ENCODE assay signal across 10 cellular contexts in genomic region chr5:132439521-132440206, GRCh38. TPM values are rescaled to one million over a fixed set of nuclear protein-coding genes. Genes with fewer than 3 reads are reported as not detected.
DNase-seq lines count a peak whose midpoint lies in the region; ATAC-seq, FAIRE-seq and TF ChIP-seq lines count a peak whose summit lies in the region.
"Had no signal": no experiment of that assay in that cellular context is flagged by ENCODE, and none has a peak within 500 bp of the region (broad histone marks: within the 10 kb centered on the region; RNA-seq: fewer than 3 reads in every experiment).

No MANE protein-coding gene starts in this region.

- ATAC-seq in natural killer cell (peak; percentile 15 to 43 (median 32)), GM18498 (IDR thresholded peaks at IDR 0.05; ENCODE audit: unreplicated experiment) (no peak)

- H2AFZ ChIP-seq in H1 (ENCODE audit: low read length), result no peak overlapping the region

- H3K9ac ChIP-seq in H1 (replicated peaks in 1 of 4; ENCODE audit: extremely low read depth in 1 of 4, low read depth in 3 of 4, low read length in 3 of 4), result no peak overlapping the region

- H3K27ac ChIP-seq in Peyer's patch (peak overlapping the region; percentile 68 to 77 (median 71)), H1 (ENCODE audit: low read depth, low read length) (no peak overlapping the region)

- no peak for FAIRE-seq in H1 (lab: Jason Lieb, UNC)

- no peaks in the 10 kb centered on the region for H3K79me2 ChIP-seq in H1 (ENCODE audit: control insufficient read depth in 1 of 2, insufficient read depth in 2 of 2, low read length in 2 of 2)

- DNase-seq in AG10803 (ENCODE audit: low read depth) (peak; percentile 95), Peyer's patch (peak in 1 of 3 donors; percentile 70), H1 (ENCODE audit: low read depth in 1 of 2, low spot score in 2 of 2) (no peak), natural killer cell (peak; percentile 18), HUDEP-2 (lab: John Stamatoyannopoulos, UW; ENCODE audit: unreplicated experiment in 76 of 76) (no peak), NCI-H1105 treated with DMSO at 0.1 percent for 48 hours (lab: John Stamatoyannopoulos, UW) (no peak), NCI-H187 treated with DMSO at 0.1 percent for 48 hours (lab: John Stamatoyannopoulos, UW) (no peak)
- DNase-seq: Kasumi-1, right lobe of liver had no signal

- no peaks in the 10 kb centered on the region for H3K9me3 Mint-ChIP-seq in natural killer cell

- 0 out of 2 replicates have a peak overlapping the region, but pooled peaks have one; percentile 34 for H2BK20ac ChIP-seq in H1 (ENCODE audit: low read length)

- no peak overlapping the region for H3K4me2 ChIP-seq in H1 (ENCODE audit: insufficient read depth in 1 of 2, low read depth in 2 of 2, low read length in 2 of 2)

- POLR2A ChIA-PET in H1 (lab: Charles Lee; ENCODE audit: partially characterized antibody), result interaction anchor here (0.7 to 1.4 kb wide), 2 partner anchors 50 to 52 kb away, joined by 3 to 4 read pairs; no protein-coding TSS in a partner anchor

- H2BK12ac ChIP-seq in H1 (ENCODE audit: low read depth, low read length), result no peak overlapping the region

- TF ChIP-seq CTCF in AG10803 (conservative IDR thresholded peaks at IDR 0.05; ENCODE audit: low read length), result no peak
- no peak for TF ChIP-seq CTCF in Peyer's patch (IDR thresholded peaks at IDR 0.05)
- no peak for TF ChIP-seq CTCF in H1 (IDR thresholded peaks at IDR 0.05; ENCODE audit: control extremely low read depth in 1 of 3, insufficient read depth in 1 of 3, low read depth in 1 of 3, low read length in 3 of 3)
- no peak for TF ChIP-seq CTCF in natural killer cell (IDR thresholded peaks at IDR 0.05)

- H3K9me3 ChIP-seq in Peyer's patch (no peaks in the 10 kb centered on the region), H1 (ENCODE audit: insufficient read depth in 2 of 2, low read depth in 1 of 2, low read length in 1 of 2) (no peaks in the 10 kb centered on the region)
- H3K9me3 ChIP-seq: right lobe of liver had no signal

- H4K8ac ChIP-seq in H1 (ENCODE audit: extremely low read depth, insufficient read depth, low read length), result no peak overlapping the region

- peaks cover 94 to 95% of the 10 kb centered on the region in 2 donors for H3K4me1 Mint-ChIP-seq in natural killer cell

- no peak for TF ChIP-seq RAD21 in H1 (IDR thresholded peaks at IDR 0.05 in 1 of 2, conservative IDR thresholded peaks at IDR 0.05 in 1 of 2; ENCODE audit: low read depth in 2 of 2, low read length in 2 of 2)

- no peaks in the 10 kb centered on the region for H3K79me1 ChIP-seq in H1 (ENCODE audit: low read depth, low read length)

- no peak overlapping the region for H4K5ac ChIP-seq in H1 (ENCODE audit: insufficient read length, low read depth, low read length)

- H3K36me3 ChIP-seq in Peyer's patch (no peaks in the 10 kb centered on the region), H1 (ENCODE audit: control insufficient read depth in 2 of 4, insufficient read depth in 4 of 4, low read length in 3 of 4) (no peaks in the 10 kb centered on the region)
- H3K36me3 ChIP-seq: right lobe of liver had no signal

- peaks cover 0 to 67% (median 29%) of the 10 kb centered on the region in 4 donors for H3K4me1 ChIP-seq in Peyer's patch
- H3K4me1 ChIP-seq in H1 (replicated peaks in 1 of 4; ENCODE audit: control insufficient read depth in 3 of 4, insufficient read depth in 4 of 4, low read length in 3 of 4), result peaks cover 2 to 7% (median 5%) of the 10 kb centered on the region in 4 experiments; a peak in 4 of 7 replicates

- no peaks in the 10 kb centered on the region for H3K27me3 Mint-ChIP-seq in natural killer cell (ENCODE audit: low read depth in 2 of 2)

- peak overlapping the region; percentile 92; the same call in 1 of the 2 replicates for H2BK15ac ChIP-seq in H1 (ENCODE audit: low read length)

- no peaks in the 10 kb centered on the region for H3K36me3 Mint-ChIP-seq in natural killer cell

- no peak overlapping the region for H3K56ac ChIP-seq in H1 (replicated peaks; ENCODE audit: insufficient read length, low read depth, low read length)

- WGBS in H1 (ENCODE audit: extremely low coverage in 1 of 2, insufficient coverage in 1 of 2, insufficient read length in 1 of 2, insufficient replicate concordance in 2 of 2, low coverage in 1 of 2, low lambda C conversion rate in 2 of 2, missing lambda C conversion rate in 1 of 2), 2 experiments, result 94% methylated on average over 7 of the region's 7 CpGs; no CpG with 5 or more reads in 1 of the 2 experiments

- CTCF ChIA-PET in H1 (lab: Charles Lee; ENCODE audit: partially characterized antibody), result interaction anchor here (0.8 to 1.9 kb wide), 8 partner anchors 9 to 29 kb away, joined by 3 to 11 read pairs (median 4); no protein-coding TSS in a partner anchor

- peak overlapping the region; percentile 87 to 100 for H3K27ac Mint-ChIP-seq in natural killer cell

- TF ChIP-seq POLR2A in Peyer's patch (IDR thresholded peaks at IDR 0.05), result no peak
- no peak for TF ChIP-seq POLR2A in H1 (IDR thresholded peaks at IDR 0.05; ENCODE audit: control extremely low read depth in 1 of 2, low read depth in 2 of 2, low read length in 2 of 2)

- H3K4me3 ChIP-seq in AG10803 (ENCODE audit: low read length) (no peak overlapping the region), Peyer's patch (no peak overlapping the region), H1 (ENCODE audit: extremely low read depth in 1 of 4, insufficient read depth in 2 of 4, low read depth in 3 of 4, low read length in 4 of 4) (no peak overlapping the region)
- H3K4me3 ChIP-seq: right lobe of liver had no signal

- no peaks in the 10 kb centered on the region for H4K20me1 ChIP-seq in H1 (replicated peaks in 1 of 2; ENCODE audit: control insufficient read depth in 1 of 2, insufficient read depth in 2 of 2, low read length in 2 of 2)

- no peak overlapping the region for H3K14ac ChIP-seq in H1 (ENCODE audit: insufficient read length)

- H3K4ac ChIP-seq in H1 (replicated peaks; ENCODE audit: insufficient read length, low read depth, low read length), result no peak overlapping the region

- peak overlapping the region; percentile 32; the same call in 1 of the 2 replicates for H3K18ac ChIP-seq in H1 (ENCODE audit: extremely low read depth, low read length)

- no peak for TF ChIP-seq EP300 in H1 (IDR thresholded peaks at IDR 0.05; ENCODE audit: borderline replicate concordance in 1 of 2, low read depth in 2 of 2, low read length in 2 of 2)

- 0 out of 2 replicates have a peak overlapping the region, but pooled peaks have one; percentile 34 for H2AK5ac ChIP-seq in H1 (ENCODE audit: low read depth, low read length)

- H3K4me3 Mint-ChIP-seq in natural killer cell, result peak overlapping the region; percentile 72

- H3K23ac ChIP-seq in H1 (ENCODE audit: insufficient read length), result no peak overlapping the region

- no peaks in the 10 kb centered on the region for H3K23me2 ChIP-seq in H1 (ENCODE audit: low read depth, low read length)

- no peak overlapping the region for H2BK5ac ChIP-seq in H1 (ENCODE audit: low read depth, low read length)

- H2BK120ac ChIP-seq in H1 (replicated peaks; ENCODE audit: low read depth, low read length), result no peak overlapping the region

- intact Hi-C loops in natural killer cell (cut with micrococcal nuclease), result no loop called here

- H3K27me3 ChIP-seq in Peyer's patch (no peaks in the 10 kb centered on the region), H1 (replicated peaks in 1 of 4; ENCODE audit: control insufficient read depth in 3 of 4, extremely low read depth in 1 of 4, insufficient read depth in 3 of 4, low read length in 3 of 4) (no peaks in the 10 kb centered on the region; a peak in 1 of 7 replicates)
- H3K27me3 ChIP-seq: right lobe of liver had no signal

- no peak overlapping the region for H4K91ac ChIP-seq in H1 (replicated peaks; ENCODE audit: insufficient read length, low read length)

TF ChIP-seq in H1, 55 proteins besides CTCF, POLR2A, EP300 and RAD21 (continues in another document):
- TF ChIP-seq RFX5 (IDR thresholded peaks at IDR 0.05; ENCODE audit: borderline replicate concordance, low read depth, low read length), result no peak
- TF ChIP-seq CBX5 (IDR thresholded peaks at IDR 0.05; ENCODE audit: low read depth, low read length), result no peak
- no peak for TF ChIP-seq KDM1A (IDR thresholded peaks at IDR 0.05; ENCODE audit: borderline replicate concordance, low read length)
- no peak for TF ChIP-seq FOSL1 (IDR thresholded peaks at IDR 0.05; ENCODE audit: insufficient read depth, low read depth, low read length)
- no peak for TF ChIP-seq CHD1 (IDR thresholded peaks at IDR 0.05; ENCODE audit: low read depth, low read length)
- no peak for TF ChIP-seq ATF2 (IDR thresholded peaks at IDR 0.05; ENCODE audit: low read length)
- no peak for TF ChIP-seq RNF2 (IDR thresholded peaks at IDR 0.05; ENCODE audit: borderline replicate concordance, low read depth, low read length, missing control alignments, poor library complexity, severe bottlenecking)
- no peak for TF ChIP-seq BCL11A (IDR thresholded peaks at IDR 0.05; ENCODE audit: low read depth in 2 of 2, low read length in 2 of 2)
- TF ChIP-seq YY1 (IDR thresholded peaks at IDR 0.05; ENCODE audit: low read depth, low read length), result no peak
- TF ChIP-seq BRCA1 (IDR thresholded peaks at IDR 0.05; ENCODE audit: low read depth, low read length), result no peak
- TF ChIP-seq EZH2 (IDR thresholded peaks at IDR 0.05; ENCODE audit: low read depth, low read length, severe bottlenecking), result no peak
- no peak for TF ChIP-seq NRF1 (IDR thresholded peaks at IDR 0.05; ENCODE audit: low read depth, low read length)

RNA-seq across cellular contexts. Expression of gene IRF1, which starts 50.9 kb away (rescaled TPM):
- total RNA-seq in Peyer's patch (100 to 1,000 TPM in 3 of 4 donors, 10 to 100 TPM in 1; 92.7 to 152 (median 122) TPM), natural killer cell (1,000 to 10,000 TPM; 1,190 to 1,513 (median 1,282) TPM)
- total RNA-seq in H1 (2021; fragmentation: NEBNext Ultra II Directional; extraction: Animal tissue kit (Norgen Biotek cat#: 25700)), result 8.5 TPM in 2 replicates
- 2.9 and 4.0 TPM in 2 replicates for polyA plus RNA-seq in H1 (2011; rRNA removed)
- 3.7 TPM for polyA plus RNA-seq in H1 (2011; cell fraction: cytosol; rRNA removed)
- 9.7 TPM for polyA plus RNA-seq in H1 (2011; cell fraction: nucleus; rRNA removed)
- 6.1 to 7.7 TPM (median 7.3 TPM) in 4 replicates for polyA plus RNA-seq in H1 (2012, experiment 1 of 2)
- 6.4 TPM for polyA plus RNA-seq in H1 (2012, experiment 2 of 2)
- 3.9 TPM for polyA plus RNA-seq in H1 (2013, experiment 1 of 2)
- 2.8 TPM for polyA plus RNA-seq in H1 (2013, experiment 2 of 2)
- polyA minus RNA-seq in H1 (2011; rRNA and poly(A)+ RNA removed), result 11.9 and 15.3 TPM in 2 replicates
- polyA minus RNA-seq in H1 (2011; cell fraction: cytosol; rRNA and poly(A)+ RNA removed), result 5.3 TPM
- 25.1 TPM for polyA minus RNA-seq in H1 (2011; cell fraction: nucleus; rRNA and poly(A)+ RNA removed)

Comparison
In these comparisons a context has a peak if more than half of its experiments do, and no peak if none do; other contexts are left out.
1. DNase-seq: peak in AG10803 (single experiment) and natural killer cell (single experiment); none in H1 (0 of 2), HUDEP-2 (0 of 76), NCI-H1105 treated with DMSO at 0.1 percent for 48 hours (single experiment) and NCI-H187 treated with DMSO at 0.1 percent for 48 hours (single experiment).